ENCODE assay signal across 14 cellular contexts in genomic region chr10:88800152-88801125, GRCh38. TPM values are rescaled to one million over a fixed set of nuclear protein-coding genes. Genes with fewer than 3 reads are reported as not detected.
A peak's percentile ranks its signal among the peaks of the same experiment; 100 is the strongest.
DNase-seq lines count a peak whose midpoint lies in the region; TF ChIP-seq lines count a peak whose summit lies in the region.
"Had no signal": no experiment of that assay in that cellular context is flagged by ENCODE, and none has a peak within 500 bp of the region (broad histone marks: within the 10 kb centered on the region; RNA-seq: fewer than 3 reads in every experiment).

No MANE protein-coding gene starts in this region.

- H4K20me1 ChIP-seq in Karpas-422 (ENCODE audit: insufficient read depth, low read depth, low read length) = no peaks in the 10 kb centered on the region
- H4K20me1 ChIP-seq: BLaER1 had no signal

- H3K9me3 ChIP-seq in MG63 (peaks cover 3% of the 10 kb centered on the region; the same call in 1 of the 2 replicates), Karpas-422 (ENCODE audit: low read length) (no peaks in the 10 kb centered on the region), left ventricle myocardium inferior (replicated peaks) (no peaks in the 10 kb centered on the region)
- H3K9me3 ChIP-seq: BLaER1, pancreas, tibial artery had no signal

- in situ Hi-C loops in astrocyte of the spinal cord (cut with HindIII; ENCODE audit: low sequenced_read_pairs) = no loop called here

- no peaks in the 10 kb centered on the region for H3K79me2 ChIP-seq in Karpas-422 (ENCODE audit: low read length)

- H3K9ac ChIP-seq in Karpas-422 (ENCODE audit: low read length) = no peak overlapping the region
- H3K9ac ChIP-seq: BLaER1 had no signal

- no peak overlapping the region for H3K27ac ChIP-seq in Karpas-422 (ENCODE audit: low read length)
- no peak overlapping the region for H3K27ac ChIP-seq in left ventricle myocardium inferior (replicated peaks)
- H3K27ac ChIP-seq: BLaER1, pancreas, tibial artery had no signal

- H3K27me3 ChIP-seq in MG63 = no peaks in the 10 kb centered on the region
- H3K27me3 ChIP-seq in Karpas-422 (ENCODE audit: low read length) = no peaks in the 10 kb centered on the region
- H3K27me3 ChIP-seq in left ventricle myocardium inferior (ENCODE audit: low read depth) = peaks cover 17% of the 10 kb centered on the region
- H3K27me3 ChIP-seq: BLaER1, pancreas, tibial artery had no signal

- H3K4me2 ChIP-seq in Karpas-422 (ENCODE audit: low read depth, low read length, poor library complexity, severe bottlenecking) = no peak overlapping the region
- H3K4me2 ChIP-seq: BLaER1 had no signal

- DNase-seq in activated T-cell treated with anti-CD3 and anti-CD28 coated beads for 48 hours (ENCODE audit: low read depth) (peak; percentile 19), activated T-cell treated with anti-CD3 and anti-CD28 coated beads for 4 hours (no peak), MG63 (peak; percentile 1), astrocyte of the spinal cord (ENCODE audit: low read depth, low spot score) (peak; percentile 27), non-pigmented ciliary epithelial cell (ENCODE audit: low read depth) (peak; percentile 72), globus pallidus (ENCODE audit: low spot score) (no peak), Karpas-422 (no peak), left ventricle myocardium inferior (no peak)
- DNase-seq: NCI-H1417 treated with DMSO at 0.1 percent for 48 hours, pancreas, tibial artery had no signal

- intact Hi-C loops in left ventricle myocardium inferior (cut with micrococcal nuclease) = no loop called here

- no peaks in the 10 kb centered on the region for H3K36me3 ChIP-seq in MG63
- no peaks in the 10 kb centered on the region for H3K36me3 ChIP-seq in Karpas-422 (ENCODE audit: insufficient read depth, low read length)
- no peaks in the 10 kb centered on the region for H3K36me3 ChIP-seq in left ventricle myocardium inferior
- H3K36me3 ChIP-seq: BLaER1, pancreas, tibial artery had no signal

- H3K4me3 ChIP-seq in MG63 (no peak overlapping the region), astrocyte of the spinal cord (ENCODE audit: low read depth, low read length) (no peak overlapping the region), Karpas-422 (ENCODE audit: low read length) (no peak overlapping the region), left ventricle myocardium inferior (no peak overlapping the region)
- H3K4me3 ChIP-seq: BLaER1, lung, pancreas, tibial artery had no signal

- H3K4me1 ChIP-seq in Karpas-422 (ENCODE audit: low read length) (no peaks in the 10 kb centered on the region), left ventricle myocardium inferior (no peaks in the 10 kb centered on the region)
- H3K4me1 ChIP-seq: BLaER1, pancreas, tibial artery had no signal

- TF ChIP-seq CTCF in astrocyte of the spinal cord (IDR thresholded peaks at IDR 0.05; ENCODE audit: low read depth, low read length) (no peak), left ventricle myocardium inferior (IDR thresholded peaks at IDR 0.05; ENCODE audit: borderline replicate concordance) (no peak)

- no peaks in the 10 kb centered on the region for H3K9me2 ChIP-seq in Karpas-422 (replicated peaks; ENCODE audit: insufficient read depth, low read length)

- no peak overlapping the region for H2AFZ ChIP-seq in Karpas-422 (ENCODE audit: low read length)

RNA-seq across cellular contexts. Expression of gene LIPM, which starts 2.1 kb away (rescaled TPM):
- not detected in 2 replicates for total RNA-seq in MG63 (2014; rRNA removed; shearing (Covaris generic); ENCODE audit: low replicate concordance)
- total RNA-seq in Karpas-422 (2014; rRNA removed; shearing (Covaris generic); ENCODE audit: low replicate concordance) = not detected in 2 replicates
- total RNA-seq in left ventricle myocardium inferior = not detected
- total RNA-seq: HT-29, lung, pancreas had no signal

RNA-seq across cellular contexts. Expression of gene LIPN, which starts 40.6 kb away (rescaled TPM):
- total RNA-seq in MG63 (2014; rRNA removed; shearing (Covaris generic); ENCODE audit: low replicate concordance) = 0.10 TPM in 1 of 2 replicates, not detected in the other
- total RNA-seq in Karpas-422 (2014; rRNA removed; shearing (Covaris generic); ENCODE audit: low replicate concordance) = not detected in 2 replicates
- not detected for total RNA-seq in left ventricle myocardium inferior
- total RNA-seq: HT-29, pancreas had no signal

RNA-seq across cellular contexts. Expression of gene ANKRD22, which starts 51.2 kb away (rescaled TPM):
- total RNA-seq in MG63 (2014; rRNA removed; shearing (Covaris generic); ENCODE audit: low replicate concordance) = not detected in 2 replicates
- total RNA-seq in Karpas-422 (2014; rRNA removed; shearing (Covaris generic); ENCODE audit: low replicate concordance) = not detected in 2 replicates
- not detected for total RNA-seq in left ventricle myocardium inferior

Comparison
In these comparisons a context has a peak if more than half of its experiments do, and no peak if none do; other contexts are left out.
1. DNase-seq: peak in activated T-cell treated with anti-CD3 and anti-CD28 coated beads for 48 hours (single experiment), MG63 (single experiment), astrocyte of the spinal cord (single experiment) and non-pigmented ciliary epithelial cell (single experiment); none in activated T-cell treated with anti-CD3 and anti-CD28 coated beads for 4 hours (single experiment), globus pallidus (single experiment), Karpas-422 (single experiment) and left ventricle myocardium inferior (single experiment).